Comparison of ENCODE assay signal across 14 cellular contexts in genomic region chr10:62384447-62385081, GRCh38. TPM values are rescaled to one million over a fixed set of nuclear protein-coding genes. Genes with fewer than 3 reads are reported as not detected.
A peak's percentile ranks its signal among the peaks of the same experiment; 100 is the strongest.
DNase-seq lines count a peak whose midpoint lies in the region; ATAC-seq and TF ChIP-seq lines count a peak whose summit lies in the region.
"Had no signal": no experiment of that assay in that cellular context is flagged by ENCODE, and none has a peak within 500 bp of the region (broad histone marks: within the 10 kb centered on the region; RNA-seq: fewer than 3 reads in every experiment).

No MANE protein-coding gene starts in this region.

- POLR2A ChIA-PET in naive thymus-derived CD8-positive, alpha-beta T cell (lab: Charles Lee), result no interaction called here

- H3K27me3 Mint-ChIP-seq in T-helper 1 cell treated with Interleukin-12 subunit alpha and Interleukin-12 subunit beta and Interleukin-4 antibody, amounts not matched to agents 30 μg/mL and 1 μg/mL, for 36 hours (ENCODE audit: low read depth), result peaks cover 26% of the 10 kb centered on the region
- H3K27me3 Mint-ChIP-seq in naive thymus-derived CD8-positive, alpha-beta T cell, result peaks cover 0 to 11% (median 1%) of the 10 kb centered on the region in 5 donors
- H3K27me3 Mint-ChIP-seq in activated CD4-positive, alpha-beta T cell treated with anti-CD3 and anti-CD28 coated beads, Interleukin-2, amount 10 ng/mL, durations not matched to agents 24 days and 14 days, result peaks cover 14% of the 10 kb centered on the region

- no peak overlapping the region for H3K4me3 Mint-ChIP-seq in T-helper 1 cell treated with Interleukin-12 subunit alpha and Interleukin-12 subunit beta and Interleukin-4 antibody, amounts not matched to agents 30 μg/mL and 1 μg/mL, for 36 hours
- peak overlapping the region in 3 of 10 donors; percentile 16 to 41 (median 41) for H3K4me3 Mint-ChIP-seq in naive thymus-derived CD8-positive, alpha-beta T cell
- no peak overlapping the region for H3K4me3 Mint-ChIP-seq in activated CD4-positive, alpha-beta T cell treated with anti-CD3 and anti-CD28 coated beads, Interleukin-2, amount 10 ng/mL, durations not matched to agents 24 days and 14 days
- H3K4me3 Mint-ChIP-seq: endodermal cell had no signal

- ATAC-seq in activated naive CD4-positive, alpha-beta T cell treated with anti-CD3 and anti-CD28 coated beads, Interleukin-2, amount 50 U/mL, for 72 hours, result peak; percentile 30 to 55
- no peak for ATAC-seq in naive thymus-derived CD8-positive, alpha-beta T cell

- peaks cover 0 to 5% of the 10 kb centered on the region in 2 donors for H3K9me3 Mint-ChIP-seq in activated naive CD4-positive, alpha-beta T cell treated with anti-CD3 and anti-CD28 coated beads, Interleukin-2, amount 50 U/mL, for 72 hours
- H3K9me3 Mint-ChIP-seq in T-helper 1 cell treated with Interleukin-12 subunit alpha and Interleukin-12 subunit beta and Interleukin-4 antibody, amounts not matched to agents 30 μg/mL and 1 μg/mL, for 36 hours, result no peaks in the 10 kb centered on the region
- H3K9me3 Mint-ChIP-seq in naive thymus-derived CD8-positive, alpha-beta T cell, result no peaks in the 10 kb centered on the region
- peaks cover 4% of the 10 kb centered on the region for H3K9me3 Mint-ChIP-seq in activated CD4-positive, alpha-beta T cell treated with anti-CD3 and anti-CD28 coated beads, Interleukin-2, amount 10 ng/mL, durations not matched to agents 24 days and 14 days
- H3K9me3 Mint-ChIP-seq: endodermal cell had no signal

- H3K4me1 Mint-ChIP-seq in T-helper 1 cell treated with Interleukin-12 subunit alpha and Interleukin-12 subunit beta and Interleukin-4 antibody, amounts not matched to agents 30 μg/mL and 1 μg/mL, for 36 hours (ENCODE audit: low read depth), result peaks cover 6% of the 10 kb centered on the region
- peaks cover 0 to 19% (median 0%) of the 10 kb centered on the region in 4 donors for H3K4me1 Mint-ChIP-seq in naive thymus-derived CD8-positive, alpha-beta T cell
- H3K4me1 Mint-ChIP-seq in activated CD4-positive, alpha-beta T cell treated with anti-CD3 and anti-CD28 coated beads, Interleukin-2, amount 10 ng/mL, durations not matched to agents 24 days and 14 days, result peaks cover 11% of the 10 kb centered on the region
- H3K4me1 Mint-ChIP-seq: endodermal cell had no signal

- no peak overlapping the region for H3K27ac Mint-ChIP-seq in activated naive CD4-positive, alpha-beta T cell treated with anti-CD3 and anti-CD28 coated beads, Interleukin-2, amount 50 U/mL, for 72 hours
- H3K27ac Mint-ChIP-seq in T-helper 1 cell treated with Interleukin-12 subunit alpha and Interleukin-12 subunit beta and Interleukin-4 antibody, amounts not matched to agents 30 μg/mL and 1 μg/mL, for 36 hours, result peak overlapping the region; percentile 12
- H3K27ac Mint-ChIP-seq in naive thymus-derived CD8-positive, alpha-beta T cell, result peak overlapping the region in 3 of 10 donors; percentile 32 to 75 (median 32)
- no peak overlapping the region for H3K27ac Mint-ChIP-seq in activated CD4-positive, alpha-beta T cell treated with anti-CD3 and anti-CD28 coated beads, Interleukin-2, amount 10 ng/mL, durations not matched to agents 24 days and 14 days
- H3K27ac Mint-ChIP-seq: endodermal cell had no signal

- intact Hi-C loops in activated CD4-positive, alpha-beta T cell treated with anti-CD3 and anti-CD28 coated beads, Interleukin-2, amount 10 ng/mL, durations not matched to agents 24 days and 14 days (cut with micrococcal nuclease), result no loop called here

- TF ChIP-seq CTCF in fibroblast of mammary gland (conservative IDR thresholded peaks at IDR 0.05; ENCODE audit: control insufficient read depth, insufficient read depth, low read depth, low read length), result no peak

- H3K27ac ChIP-seq in temporal lobe (ENCODE audit: low read depth, low read length), result peak overlapping the region; percentile 95
- H3K27ac ChIP-seq: HL-60, SK-N-MC had no signal

- no peak overlapping the region for H3K4me3 ChIP-seq in fibroblast of mammary gland (ENCODE audit: control insufficient read depth, low read depth, low read length)
- H3K4me3 ChIP-seq: SK-N-MC had no signal

- no peaks in the 10 kb centered on the region for H3K36me3 Mint-ChIP-seq in activated naive CD4-positive, alpha-beta T cell treated with anti-CD3 and anti-CD28 coated beads, Interleukin-2, amount 50 U/mL, for 72 hours
- no peaks in the 10 kb centered on the region for H3K36me3 Mint-ChIP-seq in T-helper 1 cell treated with Interleukin-12 subunit alpha and Interleukin-12 subunit beta and Interleukin-4 antibody, amounts not matched to agents 30 μg/mL and 1 μg/mL, for 36 hours (ENCODE audit: low read depth)
- H3K36me3 Mint-ChIP-seq in naive thymus-derived CD8-positive, alpha-beta T cell, result no peaks in the 10 kb centered on the region
- no peaks in the 10 kb centered on the region for H3K36me3 Mint-ChIP-seq in activated CD4-positive, alpha-beta T cell treated with anti-CD3 and anti-CD28 coated beads, Interleukin-2, amount 10 ng/mL, durations not matched to agents 24 days and 14 days (ENCODE audit: low read depth)

- DNase-seq in activated naive CD4-positive, alpha-beta T cell treated with anti-CD3 and anti-CD28 coated beads, Interleukin-2, amount 50 U/mL, for 72 hours (ENCODE audit: low spot score in 2 of 2), result no peak
- DNase-seq in activated naive CD4-positive, alpha-beta T cell treated with anti-CD3 and anti-CD28 coated beads, Interleukin-2, amount 50 U/mL, for 16 hours, result no peak
- DNase-seq in fibroblast of mammary gland (ENCODE audit: low read depth) (peak; percentile 11), CD1c-positive myeloid dendritic cell (ENCODE audit: extremely low spot score) (no peak)
- no peak for DNase-seq in naive thymus-derived CD8-positive, alpha-beta T cell
- DNase-seq in activated CD4-positive, alpha-beta T cell treated with anti-CD3 and anti-CD28 coated beads, Interleukin-2, amount 10 ng/mL, durations not matched to agents 24 days and 14 days, result no peak
- DNase-seq: endodermal cell, hippocampal formation, NCI-H1105, NCI-H524 treated with DMSO at 0.1 percent for 48 hours had no signal

RNA-seq across cellular contexts. Expression of gene ZNF365, which starts 10.4 kb away (rescaled TPM):
- not detected for total RNA-seq in activated naive CD4-positive, alpha-beta T cell treated with anti-CD3 and anti-CD28 coated beads, Interleukin-2, amount 50 U/mL, for 72 hours
- 16.2 TPM for total RNA-seq in temporal lobe
- total RNA-seq in naive thymus-derived CD8-positive, alpha-beta T cell, result not detected
- 1 to 10 TPM in 1 of 3 donors, under 1 TPM in 1, not detected in 1; 0.07 to 2.9 TPM for polyA plus RNA-seq in naive thymus-derived CD8-positive, alpha-beta T cell
- total RNA-seq in activated CD4-positive, alpha-beta T cell treated with anti-CD3 and anti-CD28 coated beads, Interleukin-2, amount 10 ng/mL, durations not matched to agents 24 days and 14 days, result not detected in 2 replicates

Comparison
In these comparisons a context has a peak if more than half of its experiments do, and no peak if none do; other contexts are left out.
1. ATAC-seq: peak in activated naive CD4-positive, alpha-beta T cell treated with anti-CD3 and anti-CD28 coated beads, Interleukin-2, amount 50 U/mL, for 72 hours (2 of 2); none in naive thymus-derived CD8-positive, alpha-beta T cell (0 of 2).
2. RNA of gene ZNF365, which starts 10.4 kb away (total RNA-seq): 16.2 TPM in temporal lobe (single experiment); not detected in activated naive CD4-positive, alpha-beta T cell treated with anti-CD3 and anti-CD28 coated beads, Interleukin-2, amount 50 U/mL, for 72 hours, not detected in naive thymus-derived CD8-positive, alpha-beta T cell and not detected in activated CD4-positive, alpha-beta T cell treated with anti-CD3 and anti-CD28 coated beads, Interleukin-2, amount 10 ng/mL, durations not matched to agents 24 days and 14 days; every median in the first group is over 10 times any median in the second.